Comparison of ENCODE assay signal across 8 cellular contexts in genomic region chr10:6275022-6275997, GRCh38.
A peak's percentile ranks its signal among the peaks of the same experiment; 100 is the strongest.
DNase-seq lines count a peak whose midpoint lies in the region; ATAC-seq and TF ChIP-seq lines count a peak whose summit lies in the region.

No MANE protein-coding gene starts in this region.

- BruUV-seq in Panc1 (replicated peaks; lab: Mats Ljungman, UMichigan): no TSS peak

- POLR2A ChIA-PET in Panc1 (lab: Charles Lee): no interaction called here

- H3K4me3 ChIP-seq in Panc1 (ENCODE audit: low read depth in 2 of 2, low read length in 2 of 2): peak overlapping the region; percentile 12 to 52; a peak in 3 of 4 replicates
- peak overlapping the region; percentile 26 to 37 for H3K4me3 ChIP-seq in neutrophil (ENCODE audit: low read depth in 1 of 2, low read length in 1 of 2)

- peaks cover 0 to 11% of the 10 kb centered on the region in 2 donors for H3K9me3 Mint-ChIP-seq in stimulated activated naive CD8-positive, alpha-beta T cell treated with anti-CD3 and anti-CD28 coated beads, Interleukin-15, amount 100 ng/mL, for 72 hours

- peak overlapping the region; percentile 69 to 78 for H3K4me3 Mint-ChIP-seq in stimulated activated naive CD8-positive, alpha-beta T cell treated with anti-CD3 and anti-CD28 coated beads, Interleukin-15, amount 100 ng/mL, for 72 hours

- H3K4me1 Mint-ChIP-seq in stimulated activated naive CD8-positive, alpha-beta T cell treated with anti-CD3 and anti-CD28 coated beads, Interleukin-15, amount 100 ng/mL, for 72 hours: peaks cover 71% of the 10 kb centered on the region

- H3K9me3 ChIP-seq in Panc1 (ENCODE audit: control insufficient read depth, insufficient read depth, low read depth, low read length) (no peaks in the 10 kb centered on the region), neutrophil (no peaks in the 10 kb centered on the region)

- H3K27me3 Mint-ChIP-seq in stimulated activated naive CD8-positive, alpha-beta T cell treated with anti-CD3 and anti-CD28 coated beads, Interleukin-15, amount 100 ng/mL, for 72 hours: no peaks in the 10 kb centered on the region

- H3K27me3 ChIP-seq in Panc1 (ENCODE audit: control insufficient read depth, insufficient read depth, low read length) (no peaks in the 10 kb centered on the region), neutrophil (no peaks in the 10 kb centered on the region)

- H3K4me1 ChIP-seq in Panc1 (ENCODE audit: control insufficient read depth, insufficient read depth, low read length) (no peaks in the 10 kb centered on the region), neutrophil (ENCODE audit: control insufficient read depth in 1 of 2, insufficient read depth in 1 of 2, low read depth in 1 of 2, low read length in 1 of 2) (peaks cover 62 to 72% of the 10 kb centered on the region in 2 experiments)

- in situ Hi-C loops in Panc1 (cut with HindIII; ENCODE audit: low pct_unique_long_range_greater_than_20kb, low sequenced_read_pairs): no loop called here

- peak; percentile 63 for DNase-seq in GM10266 (ENCODE audit: extremely low spot score)
- peak; percentile 51 for DNase-seq in Panc1 (ENCODE audit: low read depth, low spot score)
- DNase-seq in activated T-helper 9 cell treated with anti-CD3 and anti-CD28 coated beads, Interleukin-2, amount 50 U/mL, for 16 hours (ENCODE audit: low read depth): peak; percentile 91
- DNase-seq in fibroblast of peridontal ligament (ENCODE audit: extremely low read depth): peak; percentile 90
- DNase-seq in stimulated activated naive CD8-positive, alpha-beta T cell treated with anti-CD3 and anti-CD28 coated beads, Interleukin-15, amount 100 ng/mL, for 72 hours: peak; percentile 69 to 93
- no peak for DNase-seq in NCI-H1092 treated with DMSO at 0.1 percent for 48 hours (lab: John Stamatoyannopoulos, UW)

- CTCF ChIA-PET in Panc1 (lab: Charles Lee): interaction anchor here (0.6 kb wide), 1 partner anchor 126 kb away, joined by 5 read pairs; no protein-coding TSS in a partner anchor

- peak; percentile 79 for ATAC-seq in HG02759 (IDR thresholded peaks at IDR 0.05; ENCODE audit: unreplicated experiment)
- ATAC-seq in Panc1: peak; percentile 93
- ATAC-seq in stimulated activated naive CD8-positive, alpha-beta T cell treated with anti-CD3 and anti-CD28 coated beads, Interleukin-15, amount 100 ng/mL, for 72 hours: peak; percentile 80

- peak overlapping the region; percentile 85 to 96 for H3K27ac Mint-ChIP-seq in stimulated activated naive CD8-positive, alpha-beta T cell treated with anti-CD3 and anti-CD28 coated beads, Interleukin-15, amount 100 ng/mL, for 72 hours

- TF ChIP-seq CTCF in GM10266 (IDR thresholded peaks at IDR 0.05; ENCODE audit: control insufficient read depth, insufficient read depth, low read depth, missing control alignments) (no peak), Panc1 (IDR thresholded peaks at IDR 0.05) (no peak), neutrophil (IDR thresholded peaks at IDR 0.05) (peak; percentile 66)

- intact Hi-C loops in Panc1 (cut with micrococcal nuclease; ENCODE audit: unreplicated experiment): no loop called here

- H3K27ac ChIP-seq in Panc1 (ENCODE audit: low read length): no peak overlapping the region
- H3K27ac ChIP-seq in neutrophil: peak overlapping the region; percentile 91

- H3K36me3 ChIP-seq in Panc1 (ENCODE audit: control insufficient read depth, insufficient read depth, low read length) (no peaks in the 10 kb centered on the region), neutrophil (no peaks in the 10 kb centered on the region)
